24 cellular contexts compared by ENCODE assay signal in genomic region chr9:15420796-15421195, GRCh38.
"Had no signal": no experiment of that assay in that cellular context is flagged by ENCODE, and none has a peak within 500 bp of the region (broad histone marks: within the 10 kb centered on the region; RNA-seq: fewer than 3 reads in every experiment).

No MANE protein-coding gene starts in this region.

- H3K9me3 ChIP-seq: heart left ventricle, upper lobe of left lung, vagina had no signal

- DNase-seq: activated CD4-positive, alpha-beta T cell treated with anti-CD3 and anti-CD28 coated beads for 4 hours; activated CD4-positive, alpha-beta T cell treated with anti-CD3 and anti-CD28 coated beads, Interleukin-2, amount 50 U/mL, for 4 hours; activated gamma-delta T cell treated with Interleukin-2 at 50 U/mL for 16 hours; activated naive CD8-positive, alpha-beta T cell treated with anti-CD3 and anti-CD28 coated beads, Interleukin-2, amount 50 U/mL, for 24 hours; activated T-cell treated with anti-CD3 and anti-CD28 coated beads for 4 hours; amygdala; dermis blood vessel endothelial cell; effector CD4-positive, alpha-beta T cell; foreskin fibroblast; heart left ventricle; hypothalamus; immature natural killer cell; kidney; naive B cell; stimulated activated CD4-positive, alpha-beta T cell treated with anti-CD3 and anti-CD28 coated beads, Interleukin-2, amount 100 ng/mL, for 48 hours; stimulated activated naive CD8-positive, alpha-beta T cell treated with anti-CD3 and anti-CD28 coated beads, Interleukin-15, Interleukin-2, amounts not matched to agents 100 U/mL and 50 U/mL, for 24 hours; SW 1271; T-helper 9 cell; upper lobe of left lung had no signal

- ATAC-seq: activated naive CD8-positive, alpha-beta T cell treated with anti-CD3 and anti-CD28 coated beads, Interleukin-2, amount 50 U/mL, for 24 hours; heart left ventricle; stimulated activated naive CD8-positive, alpha-beta T cell treated with anti-CD3 and anti-CD28 coated beads, Interleukin-15, Interleukin-2, amounts not matched to agents 100 U/mL and 50 U/mL, for 24 hours had no signal

- H3K27me3 ChIP-seq: heart left ventricle, upper lobe of left lung, vagina had no signal

- H3K4me3 ChIP-seq: heart left ventricle, upper lobe of left lung, vagina had no signal

- H3K27ac ChIP-seq: upper lobe of left lung had no signal

- FAIRE-seq: bronchial epithelial cell, colon, endometrium, kidney, TTC549 had no signal
